14 cellular contexts compared by ENCODE assay signal in the genomic region with DNA sequence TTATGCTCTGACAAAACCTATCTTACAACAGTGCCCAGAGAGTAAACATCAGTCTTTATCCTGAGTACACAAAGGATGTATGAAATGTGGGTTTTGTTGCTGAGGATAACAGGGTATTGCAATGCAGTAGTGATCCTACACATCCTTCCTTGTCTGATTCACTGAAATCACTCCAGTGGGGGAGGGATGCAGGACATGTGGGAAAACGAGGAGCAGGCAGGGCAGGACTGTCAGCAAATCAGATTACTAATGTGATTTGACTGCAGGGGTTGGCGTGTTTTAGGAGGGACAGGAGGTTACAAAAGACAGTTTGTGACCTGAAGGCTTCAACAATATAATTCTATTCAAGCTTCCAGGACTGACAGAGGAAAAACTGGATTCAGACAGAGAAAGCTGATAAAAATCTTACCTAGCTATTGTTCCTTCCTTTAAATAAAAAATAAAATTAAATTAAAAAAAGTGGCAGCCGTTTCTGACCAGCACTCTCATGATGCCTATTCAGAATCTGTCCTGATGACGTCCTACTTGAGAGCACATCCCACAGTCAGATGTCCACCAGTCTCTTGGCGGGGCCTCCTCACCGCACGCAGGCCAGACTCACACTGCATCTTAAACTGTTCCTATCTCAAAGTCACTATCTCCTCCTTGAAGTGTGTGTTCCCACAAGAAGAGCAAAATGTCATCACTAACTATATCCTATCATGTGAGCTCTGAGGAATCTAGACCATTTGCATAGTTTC. TPM values are rescaled to one million over a fixed set of nuclear protein-coding genes. Genes with fewer than 3 reads are reported as not detected.
DNase-seq lines count a peak whose midpoint lies in the region; ATAC-seq and TF ChIP-seq lines count a peak whose summit lies in the region.
"Had no signal": no experiment of that assay in that cellular context is flagged by ENCODE, and none has a peak within 500 bp of the region (broad histone marks: within the 10 kb centered on the region; RNA-seq: fewer than 3 reads in every experiment).

No MANE protein-coding gene starts in this region.

- H3K4me1 ChIP-seq in PC-3 (ENCODE audit: insufficient read depth, low read length) (no peaks in the 10 kb centered on the region), mammary epithelial cell (ENCODE audit: insufficient read depth, low read length) (no peaks in the 10 kb centered on the region)

- no peak overlapping the region for H3K9ac ChIP-seq in PC-3 (ENCODE audit: low read length)
- H3K9ac ChIP-seq in mammary epithelial cell (ENCODE audit: insufficient read depth, low read length): no peak overlapping the region

- 87% methylated on average over 7 of the region's 7 CpGs for WGBS in mammary epithelial cell (ENCODE audit: low coverage, missing lambda C conversion rate)

- no peak overlapping the region for H3K4me3 ChIP-seq in AG10803 (ENCODE audit: low read length)
- H3K4me3 ChIP-seq in PC-3 (ENCODE audit: low read length): no peak overlapping the region
- no peak overlapping the region for H3K4me3 ChIP-seq in mammary epithelial cell (replicated peaks in 1 of 3; ENCODE audit: insufficient read depth in 1 of 3, low read depth in 2 of 3, low read length in 3 of 3)
- H3K4me3 ChIP-seq: vagina had no signal

- no peaks in the 10 kb centered on the region for H4K20me1 ChIP-seq in PC-3 (ENCODE audit: low read length)
- H4K20me1 ChIP-seq in mammary epithelial cell (ENCODE audit: insufficient read depth, low read length): no peaks in the 10 kb centered on the region

- peak; percentile 33; the same call in 1 of the 2 replicates for ATAC-seq in PC-3
- no peak for ATAC-seq in stimulated activated memory B cell treated with anti-CD40 and anti-IgM and Interleukin-4, amounts not matched to agents 10 μg/mL and 1 μg/mL and 100 μg/mL, for 72 hours

- no peaks in the 10 kb centered on the region for H3K79me2 ChIP-seq in PC-3 (ENCODE audit: low read length)
- peaks cover 38% of the 10 kb centered on the region for H3K79me2 ChIP-seq in mammary epithelial cell (ENCODE audit: insufficient read depth, low read length)

- dilution Hi-C loops in mammary epithelial cell (cut with HindIII; ENCODE audit: low sequenced_read_pairs): no loop called here

- peaks cover 37% of the 10 kb centered on the region for H3K4me1 Mint-ChIP-seq in endothelial cell (ENCODE audit: unreplicated experiment)
- no peaks in the 10 kb centered on the region for H3K4me1 Mint-ChIP-seq in stimulated activated memory B cell treated with anti-CD40 and anti-IgM and Interleukin-4, amounts not matched to agents 10 μg/mL and 1 μg/mL and 100 μg/mL, for 72 hours

- no peaks in the 10 kb centered on the region for H3K27me3 ChIP-seq in PC-3 (ENCODE audit: low read length)
- H3K27me3 ChIP-seq in mammary epithelial cell (ENCODE audit: insufficient read depth, low read length): no peaks in the 10 kb centered on the region
- H3K27me3 ChIP-seq: vagina had no signal

- in situ Hi-C loops in mammary epithelial cell (cut with MboI; ENCODE audit: low sequenced_read_pairs in 2 of 2): no loop called here

- H2AFZ ChIP-seq in PC-3 (ENCODE audit: low read length): no peak overlapping the region
- no peak overlapping the region for H2AFZ ChIP-seq in mammary epithelial cell (ENCODE audit: low read depth, low read length)

- H3K27me3 Mint-ChIP-seq in endothelial cell (ENCODE audit: unreplicated experiment): no peaks in the 10 kb centered on the region
- H3K27me3 Mint-ChIP-seq in stimulated activated memory B cell treated with anti-CD40 and anti-IgM and Interleukin-4, amounts not matched to agents 10 μg/mL and 1 μg/mL and 100 μg/mL, for 72 hours: no peaks in the 10 kb centered on the region
- H3K27me3 Mint-ChIP-seq: activated CD4-positive, alpha-beta T cell treated with anti-CD3 and anti-CD28 coated beads, Interleukin-2, amount 10 ng/mL, durations not matched to agents 7 days and 5 days had no signal

- CTCF ChIA-PET in PC-3 (lab: Charles Lee) (no interaction called here), mammary epithelial cell (lab: Charles Lee; ENCODE audit: low non-redundant PET) (no interaction called here)

- peaks cover 30% of the 10 kb centered on the region for H3K36me3 Mint-ChIP-seq in endothelial cell (ENCODE audit: low read depth, unreplicated experiment)
- peaks cover 82% of the 10 kb centered on the region for H3K36me3 Mint-ChIP-seq in stimulated activated memory B cell treated with anti-CD40 and anti-IgM and Interleukin-4, amounts not matched to agents 10 μg/mL and 1 μg/mL and 100 μg/mL, for 72 hours

- peaks cover 37% of the 10 kb centered on the region for H3K36me3 ChIP-seq in PC-3 (ENCODE audit: low read depth, low read length)
- H3K36me3 ChIP-seq in mammary epithelial cell (ENCODE audit: insufficient read depth, low read length): peaks cover 51% of the 10 kb centered on the region

- DNase-seq in AG10803 (ENCODE audit: low read depth) (peak; percentile 61), PC-3 (no peak), endothelial cell (ENCODE audit: low spot score) (no peak), iris pigment epithelial cell (ENCODE audit: low read depth) (peak; percentile 55), NCI-H1105 treated with DMSO at 0.1 percent for 48 hours (lab: John Stamatoyannopoulos, UW) (no peak), mammary epithelial cell (no peak), NCI-H1105 (lab: John Stamatoyannopoulos, UW) (no peak)
- DNase-seq: activated CD4-positive, alpha-beta T cell treated with anti-CD3 and anti-CD28 coated beads, Interleukin-2, amount 10 ng/mL, durations not matched to agents 7 days and 5 days; aorta; DMS79 treated with DMSO at 0.1 percent for 48 hours; midbrain; NCI-H2029 had no signal

- TF ChIP-seq CTCF in AG10803 (conservative IDR thresholded peaks at IDR 0.05; ENCODE audit: low read length): no peak
- no peak for TF ChIP-seq CTCF in PC-3 (conservative IDR thresholded peaks at IDR 0.05; ENCODE audit: low read depth, low read length)
- TF ChIP-seq CTCF in endothelial cell (IDR thresholded peaks at IDR 0.05; ENCODE audit: unreplicated experiment): no peak
- no peak for TF ChIP-seq CTCF in mammary epithelial cell (conservative IDR thresholded peaks at IDR 0.05 in 1 of 2, IDR thresholded peaks at IDR 0.05 in 1 of 2; ENCODE audit: extremely low read depth in 1 of 2, insufficient read depth in 1 of 2, low read depth in 1 of 2, low read length in 2 of 2)

- peak overlapping the region; percentile 13 for H3K4me3 Mint-ChIP-seq in endothelial cell (ENCODE audit: unreplicated experiment)
- H3K4me3 Mint-ChIP-seq in stimulated activated memory B cell treated with anti-CD40 and anti-IgM and Interleukin-4, amounts not matched to agents 10 μg/mL and 1 μg/mL and 100 μg/mL, for 72 hours: no peak overlapping the region
- H3K4me3 Mint-ChIP-seq: activated CD4-positive, alpha-beta T cell treated with anti-CD3 and anti-CD28 coated beads, Interleukin-2, amount 10 ng/mL, durations not matched to agents 7 days and 5 days had no signal

- H3K9me3 ChIP-seq in PC-3 (ENCODE audit: low read length): no peaks in the 10 kb centered on the region
- H3K9me3 ChIP-seq in mammary epithelial cell (replicated peaks; ENCODE audit: insufficient read depth, low read length): no peaks in the 10 kb centered on the region
- H3K9me3 ChIP-seq: vagina had no signal

- no peaks in the 10 kb centered on the region for H3K9me2 ChIP-seq in PC-3 (replicated peaks; ENCODE audit: low read length)

- H3K27ac ChIP-seq in PC-3 (ENCODE audit: low read length) (no peak overlapping the region), mammary epithelial cell (ENCODE audit: insufficient read depth, low read depth, low read length) (no peak overlapping the region)
- H3K27ac ChIP-seq: vagina had no signal

- intact Hi-C loops in PC-3 (cut with micrococcal nuclease) (no loop called here), mammary epithelial cell (cut with micrococcal nuclease) (no loop called here)

- no peak overlapping the region for H3K4me2 ChIP-seq in PC-3 (ENCODE audit: low read length)
- H3K4me2 ChIP-seq in mammary epithelial cell (ENCODE audit: insufficient read depth, low read depth, low read length): no peak overlapping the region

- POLR2A ChIA-PET in PC-3 (lab: Charles Lee; ENCODE audit: unreplicated experiment): no interaction called here

- H3F3A ChIP-seq in PC-3 (ENCODE audit: low read length, unreplicated experiment): no peaks in the 10 kb centered on the region

- no peaks in the 10 kb centered on the region for H3K9me3 Mint-ChIP-seq in endothelial cell (ENCODE audit: unreplicated experiment)
- H3K9me3 Mint-ChIP-seq in stimulated activated memory B cell treated with anti-CD40 and anti-IgM and Interleukin-4, amounts not matched to agents 10 μg/mL and 1 μg/mL and 100 μg/mL, for 72 hours: no peaks in the 10 kb centered on the region
- H3K9me3 Mint-ChIP-seq: activated CD4-positive, alpha-beta T cell treated with anti-CD3 and anti-CD28 coated beads, Interleukin-2, amount 10 ng/mL, durations not matched to agents 7 days and 5 days had no signal

- H3K27ac Mint-ChIP-seq in endothelial cell (ENCODE audit: unreplicated experiment): peak overlapping the region; percentile 25
- H3K27ac Mint-ChIP-seq in stimulated activated memory B cell treated with anti-CD40 and anti-IgM and Interleukin-4, amounts not matched to agents 10 μg/mL and 1 μg/mL and 100 μg/mL, for 72 hours: no peak overlapping the region
- H3K27ac Mint-ChIP-seq: activated CD4-positive, alpha-beta T cell treated with anti-CD3 and anti-CD28 coated beads, Interleukin-2, amount 10 ng/mL, durations not matched to agents 7 days and 5 days had no signal

- BruUV-seq in PC-3 (replicated peaks; lab: Mats Ljungman, UMichigan) (no TSS peak), mammary epithelial cell (replicated peaks; lab: Mats Ljungman, UMichigan) (no TSS peak)

RNA-seq across cellular contexts. Expression of gene MN1, which starts 50.6 kb away (rescaled TPM):
- total RNA-seq in PC-3 (2014; rRNA removed): 2.7 and 3.1 TPM in 2 replicates
- 9.9 TPM for total RNA-seq in endothelial cell (ENCODE audit: unreplicated experiment)
- 10 to 100 TPM in 1 of 2 donors, 1 to 10 TPM in 1; 1.5 to 14.0 TPM for total RNA-seq in mammary epithelial cell
- polyA plus RNA-seq in mammary epithelial cell: 7.2 TPM
- 5.8 TPM for polyA minus RNA-seq in mammary epithelial cell

Comparison
In these comparisons a context has a peak if more than half of its experiments do, and no peak if none do; other contexts are left out.
1. DNase-seq: peak in AG10803 (single experiment) and iris pigment epithelial cell (single experiment); none in PC-3 (single experiment), endothelial cell (single experiment), NCI-H1105 treated with DMSO at 0.1 percent for 48 hours (single experiment), mammary epithelial cell (single experiment) and NCI-H1105 (single experiment).